Comparison of ENCODE assay signal across 9 cellular contexts in genomic region chr6:169556758-169557505, GRCh38.
DNase-seq lines count a peak whose midpoint lies in the region; ATAC-seq lines count a peak whose summit lies in the region.
"Had no signal": no experiment of that assay in that cellular context is flagged by ENCODE, and none has a peak within 500 bp of the region (broad histone marks: within the 10 kb centered on the region; RNA-seq: fewer than 3 reads in every experiment).

No MANE protein-coding gene starts in this region.

- no peaks in the 10 kb centered on the region for H3K27me3 ChIP-seq in thymus (ENCODE audit: control insufficient read depth, insufficient read depth)

- peak overlapping the region; percentile 27 for H3K4me3 Mint-ChIP-seq in activated naive CD4-positive, alpha-beta T cell treated with anti-CD3 and anti-CD28 coated beads, Interleukin-2, amount 50 U/mL, for 24 hours
- H3K4me3 Mint-ChIP-seq: dendritic cell treated with granulocyte-macrophage colony-stimulating factor and Interleukin-4, amounts not matched to agents 40 ng/mL and 50 ng/mL, for 4 days had no signal

- H3K36me3 Mint-ChIP-seq in activated naive CD4-positive, alpha-beta T cell treated with anti-CD3 and anti-CD28 coated beads, Interleukin-2, amount 50 U/mL, for 24 hours = peaks cover 20% of the 10 kb centered on the region

- H3K9me3 Mint-ChIP-seq in activated naive CD4-positive, alpha-beta T cell treated with anti-CD3 and anti-CD28 coated beads, Interleukin-2, amount 50 U/mL, for 24 hours = peaks cover 10% of the 10 kb centered on the region

- H3K4me1 ChIP-seq in thymus (ENCODE audit: control insufficient read depth, insufficient read depth, low read length) = peaks cover 24% of the 10 kb centered on the region

- peaks cover 16% of the 10 kb centered on the region for H3K4me1 Mint-ChIP-seq in activated naive CD4-positive, alpha-beta T cell treated with anti-CD3 and anti-CD28 coated beads, Interleukin-2, amount 50 U/mL, for 24 hours

- ATAC-seq in HG03103 (IDR thresholded peaks at IDR 0.05; ENCODE audit: low read depth, unreplicated experiment) (peak; percentile 99), Right ventricle myocardium superior (ENCODE audit: poor library complexity) (no peak)

- H3K4me3 ChIP-seq in thymus (ENCODE audit: low read length) = no peak overlapping the region

- peaks cover 4% of the 10 kb centered on the region for H3K27me3 Mint-ChIP-seq in activated naive CD4-positive, alpha-beta T cell treated with anti-CD3 and anti-CD28 coated beads, Interleukin-2, amount 50 U/mL, for 24 hours
- H3K27me3 Mint-ChIP-seq: dendritic cell treated with granulocyte-macrophage colony-stimulating factor and Interleukin-4, amounts not matched to agents 40 ng/mL and 50 ng/mL, for 4 days had no signal

- H3K27ac ChIP-seq in thymus (ENCODE audit: low read depth) = peak overlapping the region; percentile 90

- no peaks in the 10 kb centered on the region for H3K9me3 ChIP-seq in thymus (ENCODE audit: control insufficient read depth)

- no peaks in the 10 kb centered on the region for H3K36me3 ChIP-seq in thymus (ENCODE audit: control insufficient read depth, insufficient read depth)

- DNase-seq in activated T-cell treated with anti-CD3 and anti-CD28 coated beads for 48 hours (ENCODE audit: low read depth) = peak; percentile 25
- no peak for DNase-seq in activated T-cell treated with anti-CD3 and anti-CD28 coated beads, Interleukin-2, amount 50 U/mL, for 1 hour
- DNase-seq in COLO829 (ENCODE audit: low spot score) = no peak
- DNase-seq in DMS153 treated with DMSO at 0.1 percent for 48 hours (lab: John Stamatoyannopoulos, UW; ENCODE audit: unreplicated experiment) = no peak
- no peak for DNase-seq in Right ventricle myocardium superior

- no peak overlapping the region for H3K27ac Mint-ChIP-seq in activated naive CD4-positive, alpha-beta T cell treated with anti-CD3 and anti-CD28 coated beads, Interleukin-2, amount 50 U/mL, for 24 hours
- H3K27ac Mint-ChIP-seq: dendritic cell treated with granulocyte-macrophage colony-stimulating factor and Interleukin-4, amounts not matched to agents 40 ng/mL and 50 ng/mL, for 4 days had no signal

- WGBS in thymus = 24% methylated on average over 13 of the region's 13 CpGs

- intact Hi-C loops in Right ventricle myocardium superior (cut with DNase I) = no loop called here
